Comparison of ENCODE assay signal across 8 cellular contexts in genomic region chr2:233053928-233054774, GRCh38. TPM values are rescaled to one million over a fixed set of nuclear protein-coding genes. Genes with fewer than 3 reads are reported as not detected.
DNase-seq lines count a peak whose midpoint lies in the region; ATAC-seq, FAIRE-seq and TF ChIP-seq lines count a peak whose summit lies in the region.

No MANE protein-coding gene starts in this region.

- no peaks in the 10 kb centered on the region for H3F3A ChIP-seq in GM23248 (ENCODE audit: insufficient read depth)

- in situ Hi-C loops in GM23248 (cut with MboI), result loop anchor here (10.0 kb wide), 1 partner anchor 199 kb away; no protein-coding TSS in a partner anchor

- no peaks in the 10 kb centered on the region for H3K36me3 Mint-ChIP-seq in CD4-positive, CD25-positive, alpha-beta regulatory T cell
- no peaks in the 10 kb centered on the region for H3K36me3 Mint-ChIP-seq in activated T-cell treated with anti-CD3 and anti-CD28 coated beads, Interleukin-2, amount 50 U/mL, for 4 hours (ENCODE audit: insufficient read depth)

- DNase-seq in CD4-positive, CD25-positive, alpha-beta regulatory T cell, result peak; percentile 55 to 62 (median 55)
- DNase-seq in GM23248 (peak; percentile 61), OCI-LY7 (ENCODE audit: low spot score) (peak; percentile 74), fibroblast of pulmonary artery (ENCODE audit: low read depth) (peak; percentile 39), pancreas (peak in 5 of 6 donors; percentile 30 to 92 (median 70)), upper lobe of left lung (peak; percentile 71 to 92)
- peak; percentile 76 for DNase-seq in activated T-cell treated with anti-CD3 and anti-CD28 coated beads, Interleukin-2, amount 50 U/mL, for 4 hours

- BruUV-seq in OCI-LY7 (replicated peaks; lab: Mats Ljungman, UMichigan), result no TSS peak

- no peaks in the 10 kb centered on the region for H3K9me3 ChIP-seq in CD4-positive, CD25-positive, alpha-beta regulatory T cell (ENCODE audit: control insufficient read depth in 2 of 2, low read length in 2 of 2)
- H3K9me3 ChIP-seq in GM23248 (ENCODE audit: low read depth) (no peaks in the 10 kb centered on the region), OCI-LY7 (ENCODE audit: low read length) (no peaks in the 10 kb centered on the region), pancreas (no peaks in the 10 kb centered on the region), upper lobe of left lung (no peaks in the 10 kb centered on the region)

- peaks cover 6 to 26% (median 13%) of the 10 kb centered on the region in 4 donors for H3K4me1 Mint-ChIP-seq in CD4-positive, CD25-positive, alpha-beta regulatory T cell
- H3K4me1 Mint-ChIP-seq in activated T-cell treated with anti-CD3 and anti-CD28 coated beads, Interleukin-2, amount 50 U/mL, for 4 hours (ENCODE audit: low read depth), result peaks cover 13% of the 10 kb centered on the region

- intact Hi-C loops in OCI-LY7 (cut with micrococcal nuclease; ENCODE audit: unreplicated experiment) (loop anchor here (5.0 to 10.0 kb wide), 3 partner anchors 202 to 447 kb away; no protein-coding TSS in a partner anchor), pancreas (cut with DNase I) (no loop called here)

- H3K4me3 ChIP-seq in CD4-positive, CD25-positive, alpha-beta regulatory T cell (ENCODE audit: low read depth, low read length), result no peak overlapping the region
- no peak overlapping the region for H3K4me3 ChIP-seq in GM23248
- no peak overlapping the region for H3K4me3 ChIP-seq in OCI-LY7 (ENCODE audit: low read depth, low read length, poor library complexity, severe bottlenecking)
- H3K4me3 ChIP-seq in fibroblast of pulmonary artery (replicated peaks; ENCODE audit: low read depth, low read length), result no peak overlapping the region
- H3K4me3 ChIP-seq in pancreas, result no peak overlapping the region
- no peak overlapping the region for H3K4me3 ChIP-seq in upper lobe of left lung

- H3K4me2 ChIP-seq in GM23248 (ENCODE audit: unreplicated experiment) (peak overlapping the region; percentile 28), OCI-LY7 (ENCODE audit: low read length) (peak overlapping the region; percentile 5; the same call in 1 of the 2 replicates)

- peak overlapping the region in 2 of 3 donors; percentile 57 to 70 for H3K27ac Mint-ChIP-seq in CD4-positive, CD25-positive, alpha-beta regulatory T cell

- no peaks in the 10 kb centered on the region for H3K36me3 ChIP-seq in CD4-positive, CD25-positive, alpha-beta regulatory T cell (ENCODE audit: control insufficient read depth, insufficient read depth, low read length)
- H3K36me3 ChIP-seq in GM23248 (ENCODE audit: low read depth), result no peaks in the 10 kb centered on the region
- no peaks in the 10 kb centered on the region for H3K36me3 ChIP-seq in OCI-LY7 (ENCODE audit: insufficient read depth, low read length)
- no peaks in the 10 kb centered on the region for H3K36me3 ChIP-seq in pancreas
- no peaks in the 10 kb centered on the region for H3K36me3 ChIP-seq in upper lobe of left lung

- CTCF ChIA-PET in OCI-LY7 (lab: Charles Lee; ENCODE audit: unreplicated experiment), result interaction anchor here (0.6 to 1.1 kb wide), 6 partner anchors 21 to 196 kb away, joined by 3 read pairs; no protein-coding TSS in a partner anchor

- ATAC-seq in CD4-positive, CD25-positive, alpha-beta regulatory T cell (ENCODE audit: low read depth in 2 of 2), result peak; percentile 60 to 68
- peak; percentile 81 to 82 for ATAC-seq in activated T-cell treated with anti-CD3 and anti-CD28 coated beads, Interleukin-2, amount 50 U/mL, for 4 hours
- ATAC-seq in pancreas, result peak; percentile 79 to 93 (median 86)
- peak; percentile 63 to 65 for ATAC-seq in upper lobe of left lung (ENCODE audit: low FRiP score in 2 of 2)
- no peak for ATAC-seq in HG03135 (IDR thresholded peaks at IDR 0.05; ENCODE audit: unreplicated experiment)

- H2AFZ ChIP-seq in GM23248, result no peak overlapping the region
- H2AFZ ChIP-seq in OCI-LY7 (ENCODE audit: low read length), result no peak overlapping the region

- no peak overlapping the region for H3K9ac ChIP-seq in GM23248

- POLR2A ChIA-PET in OCI-LY7 (lab: Charles Lee), result interaction anchor here (0.7 kb wide), 1 partner anchor 299 kb away, joined by 3 read pairs; no protein-coding TSS in a partner anchor

- no peak for TF ChIP-seq POLR2A in upper lobe of left lung (IDR thresholded peaks at IDR 0.05)

- TF ChIP-seq EP300 in upper lobe of left lung (IDR thresholded peaks at IDR 0.05), result no peak

- H3K9me3 Mint-ChIP-seq in CD4-positive, CD25-positive, alpha-beta regulatory T cell, result peaks cover 0 to 2% (median 0%) of the 10 kb centered on the region in 7 donors
- no peaks in the 10 kb centered on the region for H3K9me3 Mint-ChIP-seq in activated T-cell treated with anti-CD3 and anti-CD28 coated beads, Interleukin-2, amount 50 U/mL, for 4 hours

- 24 to 28% methylated on average over 21 to 22 of the region's 22 CpGs for WGBS in GM23248 (ENCODE audit: low coverage in 1 of 2, low lambda C conversion rate in 2 of 2, missing lambda C conversion rate in 2 of 2), 2 experiments
- 18 to 21% methylated on average over 22 of the region's 22 CpGs for WGBS in pancreas, 2 donors
- 37 to 45% methylated on average over 9 to 20 of the region's 22 CpGs for WGBS in upper lobe of left lung, 2 donors

- peaks cover 7% of the 10 kb centered on the region for H3K4me1 ChIP-seq in CD4-positive, CD25-positive, alpha-beta regulatory T cell (ENCODE audit: control insufficient read depth, insufficient read depth, low read length, poor library complexity, severe bottlenecking)
- peaks cover 11% of the 10 kb centered on the region; the same call in 1 of the 2 replicates for H3K4me1 ChIP-seq in GM23248 (ENCODE audit: insufficient read depth)
- H3K4me1 ChIP-seq in OCI-LY7 (ENCODE audit: insufficient read depth, low read length, poor library complexity, severe bottlenecking), result no peaks in the 10 kb centered on the region
- no peaks in the 10 kb centered on the region for H3K4me1 ChIP-seq in pancreas
- peaks cover 5 to 13% (median 9%) of the 10 kb centered on the region in 4 donors for H3K4me1 ChIP-seq in upper lobe of left lung

- H3K27me3 Mint-ChIP-seq in CD4-positive, CD25-positive, alpha-beta regulatory T cell, result peaks cover 14% of the 10 kb centered on the region
- no peaks in the 10 kb centered on the region for H3K27me3 Mint-ChIP-seq in activated T-cell treated with anti-CD3 and anti-CD28 coated beads, Interleukin-2, amount 50 U/mL, for 4 hours (ENCODE audit: low read depth)

- no peaks in the 10 kb centered on the region for H3K79me2 ChIP-seq in GM23248 (ENCODE audit: insufficient read depth)
- H3K79me2 ChIP-seq in OCI-LY7 (ENCODE audit: insufficient read depth, low read depth, low read length), result no peaks in the 10 kb centered on the region

- TF ChIP-seq CTCF in OCI-LY7 (conservative IDR thresholded peaks at IDR 0.05; ENCODE audit: low read length) (peak; percentile 99), fibroblast of pulmonary artery (IDR thresholded peaks at IDR 0.05; ENCODE audit: low read length, missing control alignments) (peak; percentile 85), pancreas (IDR thresholded peaks at IDR 0.05) (peak; percentile 92 to 95 (median 93)), upper lobe of left lung (IDR thresholded peaks at IDR 0.05) (peak; percentile 79 to 93 (median 84))

- H3K27ac ChIP-seq in CD4-positive, CD25-positive, alpha-beta regulatory T cell (ENCODE audit: insufficient read depth, low read length, poor library complexity, severe bottlenecking), result no peak overlapping the region
- H3K27ac ChIP-seq in GM23248 (no peak overlapping the region), OCI-LY7 (ENCODE audit: low read depth, low read length, poor library complexity, severe bottlenecking) (no peak overlapping the region), pancreas (no peak overlapping the region), upper lobe of left lung (no peak overlapping the region)

- no peaks in the 10 kb centered on the region for H3K27me3 ChIP-seq in CD4-positive, CD25-positive, alpha-beta regulatory T cell (ENCODE audit: control insufficient read depth, insufficient read depth, low read length)
- H3K27me3 ChIP-seq in GM23248 (replicated peaks; ENCODE audit: insufficient read depth) (no peaks in the 10 kb centered on the region), pancreas (peaks cover 0 to 4% (median 0%) of the 10 kb centered on the region in 4 donors), upper lobe of left lung (no peaks in the 10 kb centered on the region)

- H3K4me3 Mint-ChIP-seq in CD4-positive, CD25-positive, alpha-beta regulatory T cell, result peak overlapping the region in 1 of 4 donors; percentile 75
- no peak overlapping the region for H3K4me3 Mint-ChIP-seq in activated T-cell treated with anti-CD3 and anti-CD28 coated beads, Interleukin-2, amount 50 U/mL, for 4 hours

- H4K20me1 ChIP-seq in GM23248 (ENCODE audit: insufficient read depth) (no peaks in the 10 kb centered on the region), OCI-LY7 (ENCODE audit: insufficient read depth, low read length) (no peaks in the 10 kb centered on the region)

- H3K9me2 ChIP-seq in GM23248 (ENCODE audit: insufficient read depth) (no peaks in the 10 kb centered on the region), OCI-LY7 (ENCODE audit: insufficient read depth, low read length) (no peaks in the 10 kb centered on the region)

- no peak for FAIRE-seq in pancreas (lab: Jason Lieb, UNC)

RNA-seq across cellular contexts. Expression of gene INPP5D, which starts 6.0 kb away (rescaled TPM):
- total RNA-seq in CD4-positive, CD25-positive, alpha-beta regulatory T cell, result 278 TPM
- polyA plus RNA-seq in CD4-positive, CD25-positive, alpha-beta regulatory T cell, result 10 to 100 TPM; 56.9 to 79.8 (median 69.0) TPM
- total RNA-seq in GM23248 (2014; rRNA removed; shearing (Covaris generic)), result not detected in 2 replicates
- polyA plus RNA-seq in GM23248 (2016; fragmentation: Nextera tagmentation; extraction: Ambion mirVana) (0.13 and 0.23 TPM in 2 replicates), pancreas (1 to 10 TPM; 2.2 to 2.4 TPM)
- total RNA-seq in OCI-LY7 (2014; rRNA removed; shearing (Covaris generic)), result 68.3 and 79.5 TPM in 2 replicates
- total RNA-seq in OCI-LY7 (2022) (92.6 and 109 TPM in 2 replicates), pancreas (10 to 100 TPM in 1 of 6 donors, 1 to 10 TPM in 5; 1.1 to 11.4 (median 2.6) TPM), upper lobe of left lung (100 to 1,000 TPM in 1 of 6 donors, 10 to 100 TPM in 5; 17.6 to 243 (median 31.7) TPM)
- 10 to 100 TPM; 31.2 to 35.5 (median 31.7) TPM for total RNA-seq in activated T-cell treated with anti-CD3 and anti-CD28 coated beads, Interleukin-2, amount 50 U/mL, for 4 hours

RNA-seq across cellular contexts. Expression of gene NEU2, which starts 21.7 kb away (rescaled TPM):
- total RNA-seq in CD4-positive, CD25-positive, alpha-beta regulatory T cell, result not detected
- not detected for polyA plus RNA-seq in CD4-positive, CD25-positive, alpha-beta regulatory T cell
- not detected in 2 replicates for total RNA-seq in GM23248 (2014; rRNA removed; shearing (Covaris generic))
- not detected in 2 replicates for polyA plus RNA-seq in GM23248 (2016; fragmentation: Nextera tagmentation; extraction: Ambion mirVana)
- total RNA-seq in OCI-LY7 (2014; rRNA removed; shearing (Covaris generic)), result not detected in 2 replicates
- not detected in 2 replicates for total RNA-seq in OCI-LY7 (2022)
- not detected for total RNA-seq in activated T-cell treated with anti-CD3 and anti-CD28 coated beads, Interleukin-2, amount 50 U/mL, for 4 hours
- total RNA-seq in pancreas, result not detected
- polyA plus RNA-seq in pancreas, result not detected
- not detected for total RNA-seq in upper lobe of left lung

RNA-seq across cellular contexts. Expression of gene NGEF, which starts 41.1 kb away (rescaled TPM):
- not detected for total RNA-seq in CD4-positive, CD25-positive, alpha-beta regulatory T cell
- polyA plus RNA-seq in CD4-positive, CD25-positive, alpha-beta regulatory T cell, result under 1 TPM in 1 of 4 donors, not detected in 3; 0.21 TPM
- 0.43 TPM in 1 of 2 replicates, not detected in the other for total RNA-seq in GM23248 (2014; rRNA removed; shearing (Covaris generic))
- polyA plus RNA-seq in GM23248 (2016; fragmentation: Nextera tagmentation; extraction: Ambion mirVana) (0.35 TPM in 1 of 2 replicates, not detected in the other), pancreas (1 to 10 TPM; 6.1 to 6.4 TPM)
- total RNA-seq in OCI-LY7 (2014; rRNA removed; shearing (Covaris generic)), result not detected in 2 replicates
- total RNA-seq in OCI-LY7 (2022) (0.82 TPM in 1 of 2 replicates, not detected in the other), pancreas (1 to 10 TPM; 3.3 to 7.1 (median 4.5) TPM), upper lobe of left lung (1 to 10 TPM in 2 of 6 donors, under 1 TPM in 3, not detected in 1; 0.29 to 6.3 (median 0.98) TPM)
- under 1 TPM; 0.11 to 0.94 (median 0.37) TPM for total RNA-seq in activated T-cell treated with anti-CD3 and anti-CD28 coated beads, Interleukin-2, amount 50 U/mL, for 4 hours
